28 cellular contexts compared by ENCODE assay signal in the genomic region with DNA sequence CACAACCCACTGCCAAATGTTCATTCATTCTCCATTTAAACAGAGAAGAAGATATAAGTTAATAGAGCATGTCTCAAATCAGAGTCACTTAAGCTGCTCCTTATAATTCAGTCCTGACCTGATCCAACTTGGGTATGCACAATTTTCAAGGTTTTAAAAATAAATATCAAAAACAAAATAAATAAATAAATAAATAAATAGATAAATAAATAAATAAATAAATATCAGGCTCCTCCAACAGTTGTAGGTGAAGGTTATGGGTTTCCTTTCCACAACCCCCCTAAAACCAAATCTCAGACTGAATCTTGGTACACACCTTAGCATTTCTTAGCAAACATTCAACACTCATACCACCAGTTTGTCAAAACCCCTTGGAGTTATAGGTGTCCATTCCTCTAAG.
"Had no signal": no experiment of that assay in that cellular context is flagged by ENCODE, and none has a peak within 500 bp of the region (broad histone marks: within the 10 kb centered on the region; RNA-seq: fewer than 3 reads in every experiment).

No MANE protein-coding gene starts in this region.

- H3K4me2 ChIP-seq: hepatocyte had no signal

- H2AFZ ChIP-seq: hepatocyte had no signal

- H3K27ac ChIP-seq: colonic mucosa, coronary artery, dorsolateral prefrontal cortex, epithelial cell of prostate, esophagus muscularis mucosa, esophagus squamous epithelium, foreskin keratinocyte, gastrocnemius medialis, gastroesophageal sphincter, heart left ventricle, heart right ventricle, hepatocyte had no signal

- H3K79me2 ChIP-seq: hepatocyte had no signal

- H3K4me3 ChIP-seq: colonic mucosa, coronary artery, dorsolateral prefrontal cortex, esophagus muscularis mucosa, esophagus squamous epithelium, gastrocnemius medialis, gastroesophageal sphincter, heart left ventricle, heart right ventricle, hepatocyte had no signal

- H3K9me3 ChIP-seq: colonic mucosa, esophagus muscularis mucosa, esophagus squamous epithelium, gastrocnemius medialis, gastroesophageal sphincter, heart left ventricle, heart right ventricle had no signal

- DNase-seq: colonic mucosa; cortex of kidney; dermis blood vessel endothelial cell; dorsolateral prefrontal cortex; effector CD4-positive, alpha-beta T cell; effector CD8-positive, alpha-beta T cell; effector memory CD4-positive, alpha-beta T cell; effector memory CD8-positive, alpha-beta T cell; endodermal cell; erythroblast; esophagus squamous epithelium; foreskin fibroblast; foreskin keratinocyte; foreskin melanocyte; gastrocnemius medialis; glutamatergic neuron; head of caudate nucleus; heart left ventricle; heart right ventricle had no signal

- H3K27me3 ChIP-seq: colonic mucosa, dorsolateral prefrontal cortex, esophagus muscularis mucosa, esophagus squamous epithelium, gastrocnemius medialis, gastroesophageal sphincter, heart left ventricle, heart right ventricle, hepatocyte had no signal

- H3K4me1 ChIP-seq: colonic mucosa, esophagus muscularis mucosa, esophagus squamous epithelium, foreskin keratinocyte, gastrocnemius medialis, gastroesophageal sphincter, heart left ventricle, heart right ventricle had no signal

- ATAC-seq: effector memory CD8-positive, alpha-beta T cell; esophagus mucosa; foreskin keratinocyte; gastrocnemius medialis; gastroesophageal sphincter; heart left ventricle; heart right ventricle had no signal

- H3K36me3 ChIP-seq: colonic mucosa, esophagus muscularis mucosa, esophagus squamous epithelium, gastrocnemius medialis, gastroesophageal sphincter, heart left ventricle, heart right ventricle had no signal

- FAIRE-seq: endometrium, endothelial cell of umbilical vein, frontal cortex had no signal
